1 cellular context compared by ENCODE assay signal in genomic region chr17:7650509-7651096, GRCh38.
A peak's percentile ranks its signal among the peaks of the same experiment; 100 is the strongest.
TF ChIP-seq lines count a peak whose summit lies in the region.

A gene with protein sequence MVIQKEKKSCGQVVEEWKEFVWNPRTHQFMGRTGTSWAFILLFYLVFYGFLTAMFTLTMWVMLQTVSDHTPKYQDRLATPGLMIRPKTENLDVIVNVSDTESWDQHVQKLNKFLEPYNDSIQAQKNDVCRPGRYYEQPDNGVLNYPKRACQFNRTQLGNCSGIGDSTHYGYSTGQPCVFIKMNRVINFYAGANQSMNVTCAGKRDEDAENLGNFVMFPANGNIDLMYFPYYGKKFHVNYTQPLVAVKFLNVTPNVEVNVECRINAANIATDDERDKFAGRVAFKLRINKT (plus strand): TSS chr17:7650926. CDS start chr17:7651519, 593 bp downstream.

TF ChIP-seq in GM23338, 12 proteins besides CTCF, POLR2A, EP300 and RAD21 (continued from another document):
- TF ChIP-seq, protein P1, sequence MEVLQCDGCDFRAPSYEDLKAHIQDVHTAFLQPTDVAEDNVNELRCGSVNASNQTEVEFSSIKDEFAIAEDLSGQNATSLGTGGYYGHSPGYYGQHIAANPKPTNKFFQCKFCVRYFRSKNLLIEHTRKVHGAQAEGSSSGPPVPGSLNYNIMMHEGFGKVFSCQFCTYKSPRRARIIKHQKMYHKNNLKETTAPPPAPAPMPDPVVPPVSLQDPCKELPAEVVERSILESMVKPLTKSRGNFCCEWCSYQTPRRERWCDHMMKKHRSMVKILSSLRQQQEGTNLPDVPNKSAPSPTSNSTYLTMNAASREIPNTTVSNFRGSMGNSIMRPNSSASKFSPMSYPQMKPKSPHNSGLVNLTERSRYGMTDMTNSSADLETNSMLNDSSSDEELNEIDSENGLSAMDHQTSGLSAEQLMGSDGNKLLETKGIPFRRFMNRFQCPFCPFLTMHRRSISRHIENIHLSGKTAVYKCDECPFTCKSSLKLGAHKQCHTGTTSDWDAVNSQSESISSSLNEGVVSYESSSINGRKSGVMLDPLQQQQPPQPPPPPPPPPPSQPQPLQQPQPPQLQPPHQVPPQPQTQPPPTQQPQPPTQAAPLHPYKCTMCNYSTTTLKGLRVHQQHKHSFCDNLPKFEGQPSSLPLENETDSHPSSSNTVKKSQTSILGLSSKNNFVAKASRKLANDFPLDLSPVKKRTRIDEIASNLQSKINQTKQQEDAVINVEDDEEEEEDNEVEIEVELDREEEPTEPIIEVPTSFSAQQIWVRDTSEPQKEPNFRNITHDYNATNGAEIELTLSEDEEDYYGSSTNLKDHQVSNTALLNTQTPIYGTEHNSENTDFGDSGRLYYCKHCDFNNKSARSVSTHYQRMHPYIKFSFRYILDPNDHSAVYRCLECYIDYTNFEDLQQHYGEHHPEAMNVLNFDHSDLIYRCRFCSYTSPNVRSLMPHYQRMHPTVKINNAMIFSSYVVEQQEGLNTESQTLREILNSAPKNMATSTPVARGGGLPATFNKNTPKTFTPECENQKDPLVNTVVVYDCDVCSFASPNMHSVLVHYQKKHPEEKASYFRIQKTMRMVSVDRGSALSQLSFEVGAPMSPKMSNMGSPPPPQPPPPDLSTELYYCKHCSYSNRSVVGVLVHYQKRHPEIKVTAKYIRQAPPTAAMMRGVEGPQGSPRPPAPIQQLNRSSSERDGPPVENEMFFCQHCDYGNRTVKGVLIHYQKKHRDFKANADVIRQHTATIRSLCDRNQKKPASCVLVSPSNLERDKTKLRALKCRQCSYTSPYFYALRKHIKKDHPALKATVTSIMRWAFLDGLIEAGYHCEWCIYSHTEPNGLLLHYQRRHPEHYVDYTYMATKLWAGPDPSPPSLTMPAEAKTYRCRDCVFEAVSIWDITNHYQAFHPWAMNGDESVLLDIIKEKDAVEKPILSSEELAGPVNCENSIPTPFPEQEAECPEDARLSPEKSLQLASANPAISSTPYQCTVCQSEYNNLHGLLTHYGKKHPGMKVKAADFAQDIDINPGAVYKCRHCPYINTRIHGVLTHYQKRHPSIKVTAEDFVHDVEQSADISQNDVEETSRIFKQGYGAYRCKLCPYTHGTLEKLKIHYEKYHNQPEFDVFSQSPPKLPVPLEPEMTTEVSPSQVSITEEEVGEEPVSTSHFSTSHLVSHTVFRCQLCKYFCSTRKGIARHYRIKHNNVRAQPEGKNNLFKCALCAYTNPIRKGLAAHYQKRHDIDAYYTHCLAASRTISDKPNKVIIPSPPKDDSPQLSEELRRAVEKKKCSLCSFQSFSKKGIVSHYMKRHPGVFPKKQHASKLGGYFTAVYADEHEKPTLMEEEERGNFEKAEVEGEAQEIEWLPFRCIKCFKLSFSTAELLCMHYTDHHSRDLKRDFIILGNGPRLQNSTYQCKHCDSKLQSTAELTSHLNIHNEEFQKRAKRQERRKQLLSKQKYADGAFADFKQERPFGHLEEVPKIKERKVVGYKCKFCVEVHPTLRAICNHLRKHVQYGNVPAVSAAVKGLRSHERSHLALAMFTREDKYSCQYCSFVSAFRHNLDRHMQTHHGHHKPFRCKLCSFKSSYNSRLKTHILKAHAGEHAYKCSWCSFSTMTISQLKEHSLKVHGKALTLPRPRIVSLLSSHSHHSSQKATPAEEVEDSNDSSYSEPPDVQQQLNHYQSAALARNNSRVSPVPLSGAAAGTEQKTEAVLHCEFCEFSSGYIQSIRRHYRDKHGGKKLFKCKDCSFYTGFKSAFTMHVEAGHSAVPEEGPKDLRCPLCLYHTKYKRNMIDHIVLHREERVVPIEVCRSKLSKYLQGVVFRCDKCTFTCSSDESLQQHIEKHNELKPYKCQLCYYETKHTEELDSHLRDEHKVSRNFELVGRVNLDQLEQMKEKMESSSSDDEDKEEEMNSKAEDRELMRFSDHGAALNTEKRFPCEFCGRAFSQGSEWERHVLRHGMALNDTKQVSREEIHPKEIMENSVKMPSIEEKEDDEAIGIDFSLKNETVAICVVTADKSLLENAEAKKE (CRISPR knock-in tag; IDR thresholded peaks at IDR 0.05): no peak
- TF ChIP-seq CREB1 (CRISPR knock-in tag; IDR thresholded peaks at IDR 0.05; ENCODE audit: low read depth) (no peak), JUNB (IDR thresholded peaks at IDR 0.05; ENCODE audit: unreplicated experiment) (no peak), ZNF114 (CRISPR knock-in tag; IDR thresholded peaks at IDR 0.05) (peak; percentile 96; the same call in 1 of the 2 replicates)
- TF ChIP-seq, protein P2, sequence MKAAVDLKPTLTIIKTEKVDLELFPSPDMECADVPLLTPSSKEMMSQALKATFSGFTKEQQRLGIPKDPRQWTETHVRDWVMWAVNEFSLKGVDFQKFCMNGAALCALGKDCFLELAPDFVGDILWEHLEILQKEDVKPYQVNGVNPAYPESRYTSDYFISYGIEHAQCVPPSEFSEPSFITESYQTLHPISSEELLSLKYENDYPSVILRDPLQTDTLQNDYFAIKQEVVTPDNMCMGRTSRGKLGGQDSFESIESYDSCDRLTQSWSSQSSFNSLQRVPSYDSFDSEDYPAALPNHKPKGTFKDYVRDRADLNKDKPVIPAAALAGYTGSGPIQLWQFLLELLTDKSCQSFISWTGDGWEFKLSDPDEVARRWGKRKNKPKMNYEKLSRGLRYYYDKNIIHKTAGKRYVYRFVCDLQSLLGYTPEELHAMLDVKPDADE (IDR thresholded peaks at IDR 0.05): no peak
